In genomic region chr2:119230219-119230618, GRCh38 we compare ENCODE assay signal across 14 cellular contexts. TPM values are rescaled to one million over a fixed set of nuclear protein-coding genes. Genes with fewer than 3 reads are reported as not detected.
DNase-seq lines count a peak whose midpoint lies in the region; ATAC-seq and TF ChIP-seq lines count a peak whose summit lies in the region.
"Had no signal": no experiment of that assay in that cellular context is flagged by ENCODE, and none has a peak within 500 bp of the region (broad histone marks: within the 10 kb centered on the region; RNA-seq: fewer than 3 reads in every experiment).

No MANE protein-coding gene starts in this region.

- peak; percentile 24 for DNase-seq in RPMI7951 (ENCODE audit: low read depth)
- peak; percentile 54 for DNase-seq in medulla oblongata (ENCODE audit: extremely low spot score)
- no peak for DNase-seq in psoas muscle
- DNase-seq in left lung: no peak
- DNase-seq in GM20000 (ENCODE audit: low spot score): no peak
- no peak for DNase-seq in GF-D8 (lab: John Stamatoyannopoulos, UW)
- DNase-seq in activated effector memory CD4-positive, alpha-beta T cell treated with Interleukin-2 at 50 U/mL for 16 hours: no peak
- DNase-seq: MV-4-11, NCI-H2029 treated with DMSO at 0.1 percent for 48 hours, NCI-H510A, SHP77 had no signal

- peaks cover 56% of the 10 kb centered on the region for H3K4me1 ChIP-seq in ACC112 (ENCODE audit: control insufficient read depth, insufficient read depth, low read length, unreplicated experiment)
- peaks cover 69% of the 10 kb centered on the region for H3K4me1 ChIP-seq in psoas muscle
- H3K4me1 ChIP-seq in left lung: peaks cover 2 to 3% of the 10 kb centered on the region in 2 donors

- 62 to 72% (median 67%) methylated on average over 10 of the region's 10 CpGs for WGBS in psoas muscle, 3 donors

- H3K36me3 ChIP-seq in ACC112 (ENCODE audit: insufficient read depth, low read length) (no peaks in the 10 kb centered on the region), psoas muscle (ENCODE audit: insufficient read depth in 1 of 2, low read depth in 1 of 2) (peaks cover 0 to 5% of the 10 kb centered on the region in 2 donors), left lung (no peaks in the 10 kb centered on the region)

- H3K27me3 ChIP-seq in ACC112 (ENCODE audit: insufficient read depth, low read length) (no peaks in the 10 kb centered on the region), psoas muscle (ENCODE audit: insufficient read depth in 3 of 3, low read length in 2 of 3) (no peaks in the 10 kb centered on the region), left lung (no peaks in the 10 kb centered on the region)

- H3K4me3 ChIP-seq in ACC112 (ENCODE audit: low read depth, low read length) (no peak overlapping the region), psoas muscle (peak overlapping the region; percentile 25), left lung (no peak overlapping the region)
- H3K4me3 ChIP-seq: GM23338, K562 had no signal

- peaks cover 35% of the 10 kb centered on the region for H3K79me2 ChIP-seq in ACC112 (ENCODE audit: control insufficient read depth, insufficient read depth, low read length, unreplicated experiment)

- H3K27ac ChIP-seq in ACC112 (ENCODE audit: low read depth, low read length): peak overlapping the region; percentile 94
- H3K27ac ChIP-seq in psoas muscle: peak overlapping the region; percentile 78
- H3K27ac ChIP-seq in left lung: no peak overlapping the region

- no peak for ATAC-seq in psoas muscle
- no peak for ATAC-seq in left lung
- ATAC-seq: K562 had no signal

- TF ChIP-seq CTCF in psoas muscle (IDR thresholded peaks at IDR 0.05) (no peak), left lung (IDR thresholded peaks at IDR 0.05) (no peak), GM20000 (IDR thresholded peaks at IDR 0.05; ENCODE audit: extremely low read depth, missing control alignments) (no peak)

- intact Hi-C loops in psoas muscle (cut with DNase I): loop anchor here in 1 of 2 donors (5.0 kb wide), 1 partner anchor 52 kb away; no protein-coding TSS in a partner anchor
- intact Hi-C loops in left lung (cut with DNase I): no loop called here

- H3K9me3 ChIP-seq in psoas muscle (no peaks in the 10 kb centered on the region), left lung (no peaks in the 10 kb centered on the region)

- H2AFZ ChIP-seq in ACC112 (ENCODE audit: low read length, unreplicated experiment): no peak overlapping the region
- H2AFZ ChIP-seq: GM23338 had no signal

RNA-seq across cellular contexts. Expression of gene STEAP3, which starts 6.6 kb away (rescaled TPM):
- 27.3 and 32.2 TPM in 2 replicates for total RNA-seq in RPMI7951 (2014; rRNA removed; shearing (Covaris generic))
- 10 to 100 TPM; 12.3 to 47.4 (median 22.8) TPM for total RNA-seq in psoas muscle
- polyA plus RNA-seq in psoas muscle: 10 to 100 TPM in 1 of 3 donors, 1 to 10 TPM in 2; 8.6 to 15.7 (median 8.9) TPM
- total RNA-seq in left lung: 10 to 100 TPM; 40.4 to 43.8 TPM

Comparison
In these comparisons a context has a peak if more than half of its experiments do, and no peak if none do; other contexts are left out.
1. H3K27ac ChIP-seq: peak in ACC112 (single experiment) and psoas muscle (single experiment); none in left lung (0 of 2).
2. DNase-seq: peak in RPMI7951 (single experiment) and medulla oblongata (single experiment); none in psoas muscle (0 of 2), left lung (0 of 2), GM20000 (single experiment), GF-D8 (single experiment) and activated effector memory CD4-positive, alpha-beta T cell treated with Interleukin-2 at 50 U/mL for 16 hours (single experiment).